ENCODE assay signal across 20 cellular contexts in the genomic region with DNA sequence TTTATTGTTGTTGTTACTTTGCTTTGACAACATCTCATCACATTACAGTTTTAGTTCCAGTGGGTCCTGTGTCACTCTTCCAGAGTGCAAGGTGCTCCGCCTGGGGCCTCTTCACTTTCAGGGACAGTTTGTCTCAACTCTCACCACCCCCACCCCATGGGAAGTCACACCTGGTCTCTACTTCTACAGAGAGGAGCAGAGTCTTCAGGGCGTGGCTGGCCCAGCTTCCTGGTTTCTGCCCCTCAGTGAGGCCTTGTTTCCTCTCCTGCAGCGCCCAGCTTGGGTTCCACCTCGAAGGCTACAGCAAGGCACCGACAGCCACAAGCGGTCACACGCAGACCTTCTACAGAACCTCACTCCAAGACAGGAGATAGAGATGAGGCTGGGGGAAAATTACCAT. TPM values are rescaled to one million over a fixed set of nuclear protein-coding genes. Genes with fewer than 3 reads are reported as not detected.
A peak's percentile ranks its signal among the peaks of the same experiment; 100 is the strongest.
DNase-seq lines count a peak whose midpoint lies in the region; ATAC-seq and TF ChIP-seq lines count a peak whose summit lies in the region.
"Had no signal": no experiment of that assay in that cellular context is flagged by ENCODE, and none has a peak within 500 bp of the region (broad histone marks: within the 10 kb centered on the region; RNA-seq: fewer than 3 reads in every experiment).

No MANE protein-coding gene starts in this region.

- H3K4me3 ChIP-seq in CD8-positive, alpha-beta memory T cell (ENCODE audit: low read length): peak overlapping the region; percentile 18
- no peak overlapping the region for H3K4me3 ChIP-seq in mucosa of descending colon
- H3K4me3 ChIP-seq: esophagus squamous epithelium, GM23248 had no signal

- no peaks in the 10 kb centered on the region for H3K9me3 Mint-ChIP-seq in CD8-positive, alpha-beta memory T cell
- H3K9me3 Mint-ChIP-seq in activated CD4-positive, alpha-beta memory T cell treated with anti-CD3 and anti-CD28 coated beads, Interleukin-2, amount 10 ng/mL, durations not matched to agents 7 days and 5 days: no peaks in the 10 kb centered on the region

- CTCF ChIA-PET in CD8-positive, alpha-beta memory T cell (lab: Charles Lee): no interaction called here
- CTCF ChIA-PET in activated CD4-positive, alpha-beta memory T cell treated with anti-CD3 and anti-CD28 coated beads, Interleukin-2, amount 10 ng/mL, durations not matched to agents 7 days and 5 days (lab: Charles Lee): interaction anchor here (0.7 kb wide), 1 partner anchor 33 kb away, joined by 3 read pairs; no protein-coding TSS in a partner anchor

- H3K27me3 ChIP-seq in CD8-positive, alpha-beta memory T cell (ENCODE audit: insufficient read depth, low read length, poor library complexity, severe bottlenecking): no peaks in the 10 kb centered on the region
- H3K27me3 ChIP-seq: esophagus squamous epithelium had no signal

- peaks cover 23 to 35% (median 26%) of the 10 kb centered on the region in 3 donors for H3K4me1 Mint-ChIP-seq in CD8-positive, alpha-beta memory T cell
- peaks cover 23% of the 10 kb centered on the region for H3K4me1 Mint-ChIP-seq in activated CD4-positive, alpha-beta memory T cell treated with anti-CD3 and anti-CD28 coated beads, Interleukin-2, amount 10 ng/mL, durations not matched to agents 7 days and 5 days

- POLR2A ChIA-PET in CD8-positive, alpha-beta memory T cell (lab: Charles Lee): no interaction called here
- POLR2A ChIA-PET in activated CD4-positive, alpha-beta memory T cell treated with anti-CD3 and anti-CD28 coated beads, Interleukin-2, amount 10 ng/mL, durations not matched to agents 7 days and 5 days (lab: Charles Lee): interaction anchor here (1.1 kb wide), 1 partner anchor 29 kb away, joined by 5 read pairs; no protein-coding TSS in a partner anchor

- ATAC-seq in GM19463 (IDR thresholded peaks at IDR 0.05; ENCODE audit: unreplicated experiment): peak; percentile 53
- peak; percentile 94 for ATAC-seq in mucosa of descending colon
- ATAC-seq: HepG2, left lobe of liver had no signal

- peak in 3 of 5 donors; percentile 6 to 52 (median 41) for DNase-seq in CD8-positive, alpha-beta memory T cell
- peak; percentile 69 for DNase-seq in activated CD4-positive, alpha-beta memory T cell treated with anti-CD3 and anti-CD28 coated beads, Interleukin-2, amount 10 ng/mL, durations not matched to agents 7 days and 5 days
- DNase-seq in mucosa of descending colon (peak; percentile 43 to 72 (median 47)), iPS-NIHi7 (ENCODE audit: extremely low spot score) (no peak), NCI-H2029 treated with DMSO at 0.1 percent for 48 hours (lab: John Stamatoyannopoulos, UW) (no peak), C1 segment of cervical spinal cord (lab: John Stamatoyannopoulos, UW) (no peak), D341Med (ENCODE audit: low spot score) (no peak)
- DNase-seq: amygdala; Caco-2; cortex of kidney; esophagus squamous epithelium; GM23248; NCI-H1105 treated with DMSO at 0.1 percent for 48 hours; NCI-H510A; retina; stimulated activated naive CD4-positive, alpha-beta T cell treated with Interleukin-2 at 50 U/mL for 16 hours had no signal

- H3K36me3 ChIP-seq in CD8-positive, alpha-beta memory T cell (ENCODE audit: insufficient read depth, low read length): no peaks in the 10 kb centered on the region
- no peaks in the 10 kb centered on the region for H3K36me3 ChIP-seq in mucosa of descending colon (ENCODE audit: low read depth)
- H3K36me3 ChIP-seq: esophagus squamous epithelium had no signal

- H3K36me3 Mint-ChIP-seq in CD8-positive, alpha-beta memory T cell: no peaks in the 10 kb centered on the region
- peaks cover 6% of the 10 kb centered on the region for H3K36me3 Mint-ChIP-seq in activated CD4-positive, alpha-beta memory T cell treated with anti-CD3 and anti-CD28 coated beads, Interleukin-2, amount 10 ng/mL, durations not matched to agents 7 days and 5 days (ENCODE audit: low read depth)

- no peak overlapping the region for H3K27ac ChIP-seq in CD8-positive, alpha-beta memory T cell (ENCODE audit: low read depth, low read length)
- H3K27ac ChIP-seq: esophagus squamous epithelium, GM23248, RWPE1 had no signal

- H3K4me3 Mint-ChIP-seq in CD8-positive, alpha-beta memory T cell: peak overlapping the region in 6 of 7 donors; percentile 55 to 72 (median 60)
- no peak overlapping the region for H3K4me3 Mint-ChIP-seq in activated CD4-positive, alpha-beta memory T cell treated with anti-CD3 and anti-CD28 coated beads, Interleukin-2, amount 10 ng/mL, durations not matched to agents 7 days and 5 days

- H3K27me3 Mint-ChIP-seq in CD8-positive, alpha-beta memory T cell: no peaks in the 10 kb centered on the region
- H3K27me3 Mint-ChIP-seq in activated CD4-positive, alpha-beta memory T cell treated with anti-CD3 and anti-CD28 coated beads, Interleukin-2, amount 10 ng/mL, durations not matched to agents 7 days and 5 days: peaks cover 3% of the 10 kb centered on the region

- H3K4me1 ChIP-seq in CD8-positive, alpha-beta memory T cell (ENCODE audit: insufficient read depth, low read length): peaks cover 13% of the 10 kb centered on the region
- H3K4me1 ChIP-seq in mucosa of descending colon (ENCODE audit: low read depth): peaks cover 2% of the 10 kb centered on the region
- H3K4me1 ChIP-seq: esophagus squamous epithelium had no signal

- no peak for TF ChIP-seq CTCF in mucosa of descending colon (IDR thresholded peaks at IDR 0.05)

- peak overlapping the region; percentile 83 to 90 (median 88) for H3K27ac Mint-ChIP-seq in CD8-positive, alpha-beta memory T cell
- peak overlapping the region; percentile 77 for H3K27ac Mint-ChIP-seq in activated CD4-positive, alpha-beta memory T cell treated with anti-CD3 and anti-CD28 coated beads, Interleukin-2, amount 10 ng/mL, durations not matched to agents 7 days and 5 days

- intact Hi-C loops in mucosa of descending colon (cut with DNase I, micrococcal nuclease): no loop called here

- H3K9me3 ChIP-seq in CD8-positive, alpha-beta memory T cell (ENCODE audit: low read length): no peaks in the 10 kb centered on the region
- H3K9me3 ChIP-seq in mucosa of descending colon: no peaks in the 10 kb centered on the region
- H3K9me3 ChIP-seq: Caco-2, esophagus squamous epithelium had no signal

RNA-seq across cellular contexts. Expression of a gene that starts 30.3 kb away (rescaled TPM):
- total RNA-seq in CD8-positive, alpha-beta memory T cell: under 1 TPM; 0.64 to 0.88 TPM
- 2.3 TPM for polyA plus RNA-seq in CD8-positive, alpha-beta memory T cell
- 1 to 10 TPM; 4.5 TPM for total RNA-seq in activated CD4-positive, alpha-beta memory T cell treated with anti-CD3 and anti-CD28 coated beads, Interleukin-2, amount 10 ng/mL, durations not matched to agents 7 days and 5 days
- total RNA-seq in mucosa of descending colon: 10 to 100 TPM; 30.7 to 45.1 (median 39.3) TPM

Comparison
In these comparisons a context has a peak if more than half of its experiments do, and no peak if none do; other contexts are left out.
1. DNase-seq: peak in CD8-positive, alpha-beta memory T cell (3 of 5), activated CD4-positive, alpha-beta memory T cell treated with anti-CD3 and anti-CD28 coated beads, Interleukin-2, amount 10 ng/mL, durations not matched to agents 7 days and 5 days (single experiment) and mucosa of descending colon (3 of 3); none in iPS-NIHi7 (single experiment), NCI-H2029 treated with DMSO at 0.1 percent for 48 hours (single experiment), C1 segment of cervical spinal cord (0 of 14) and D341Med (single experiment).
2. RNA of a gene that starts 30.3 kb away (total RNA-seq): 30.7 to 45.1 TPM in mucosa of descending colon; 4.5 TPM in activated CD4-positive, alpha-beta memory T cell treated with anti-CD3 and anti-CD28 coated beads, Interleukin-2, amount 10 ng/mL, durations not matched to agents 7 days and 5 days and 0.64 to 0.88 TPM in CD8-positive, alpha-beta memory T cell; every median in the first group is over 4 times any median in the second.